ENCODE assay signal across 16 cellular contexts in genomic region chr4:179664628-179665027, GRCh38.
DNase-seq lines count a peak whose midpoint lies in the region; ATAC-seq, FAIRE-seq and TF ChIP-seq lines count a peak whose summit lies in the region.
"Had no signal": no experiment of that assay in that cellular context is flagged by ENCODE, and none has a peak within 500 bp of the region (broad histone marks: within the 10 kb centered on the region; RNA-seq: fewer than 3 reads in every experiment).

No MANE protein-coding gene starts in this region.

- no peaks in the 10 kb centered on the region for H3K4me1 ChIP-seq in GM12878 (ENCODE audit: control insufficient read depth, insufficient read depth, low read length)
- H3K4me1 ChIP-seq: Caco-2 had no signal

- H3K4me2 ChIP-seq in GM12878 (ENCODE audit: control insufficient read depth, insufficient read depth), result no peak overlapping the region
- H3K4me2 ChIP-seq: BLaER1, GM23338 had no signal

- H3K27ac ChIP-seq in GM12878 (ENCODE audit: control insufficient read depth, insufficient read depth), result no peak overlapping the region
- H3K27ac ChIP-seq: BLaER1 had no signal

- DNase-seq in activated CD4-positive, alpha-beta T cell treated with anti-CD3 and anti-CD28 coated beads for 36 hours, result peak; percentile 8
- no peak for DNase-seq in activated CD4-positive, alpha-beta T cell treated with anti-CD3 and anti-CD28 coated beads for 48 hours
- no peak for DNase-seq in GM12878 (ENCODE audit: low read depth, low spot score)
- peak; percentile 8 for DNase-seq in stimulated activated naive B cell treated with anti-CD40 and anti-IgM and Interleukin-4, amounts not matched to agents 10 μg/mL and 1 μg/mL and 100 μg/mL, for 72 hours
- no peak for DNase-seq in inferior parietal cortex (ENCODE audit: extremely low spot score)
- DNase-seq: 8988T; AML-193; Caco-2; CD8-positive, alpha-beta memory T cell; DND-41; GDM1; H9 had no signal

- H3K27me3 Mint-ChIP-seq in activated CD4-positive, alpha-beta T cell treated with anti-CD3 and anti-CD28 coated beads for 36 hours, result no peaks in the 10 kb centered on the region
- no peaks in the 10 kb centered on the region for H3K27me3 Mint-ChIP-seq in stimulated activated naive B cell treated with anti-CD40 and anti-IgM and Interleukin-4, amounts not matched to agents 10 μg/mL and 1 μg/mL and 100 μg/mL, for 72 hours
- no peaks in the 10 kb centered on the region for H3K27me3 Mint-ChIP-seq in stimulated activated memory B cell treated with anti-CD40 and anti-IgM and Interleukin-4, amounts not matched to agents 10 μg/mL and 1 μg/mL and 100 μg/mL, for 72 hours
- H3K27me3 Mint-ChIP-seq: CD8-positive, alpha-beta memory T cell had no signal

- no peaks in the 10 kb centered on the region for H3K27me3 ChIP-seq in GM12878 (replicated peaks in 1 of 2; ENCODE audit: control insufficient read depth in 2 of 2, insufficient read depth in 2 of 2, low read length in 1 of 2)
- H3K27me3 ChIP-seq: BLaER1 had no signal

- WGBS in GM12878 (ENCODE audit: insufficient coverage, insufficient replicate concordance, low lambda C conversion rate, missing lambda C conversion rate), result 0% methylated on average over 6 of the region's 6 CpGs

- no peak for FAIRE-seq in GM12878 (lab: Jason Lieb, UNC)

- CTCF ChIA-PET in activated CD4-positive, alpha-beta T cell treated with anti-CD3 and anti-CD28 coated beads for 36 hours (lab: Charles Lee), result no interaction called here
- CTCF ChIA-PET in GM12878 (lab: Yijun Ruan, JAX), result no interaction called here

- TF ChIP-seq EP300 in GM12878 (IDR thresholded peaks at IDR 0.05; ENCODE audit: borderline replicate concordance in 1 of 2, control insufficient read depth in 1 of 2, low read depth in 2 of 2, low read length in 2 of 2), result no peak

- H3K9me3 ChIP-seq in GM12878 (replicated peaks; ENCODE audit: control insufficient read depth, insufficient read depth, low read length), result no peaks in the 10 kb centered on the region
- H3K9me3 ChIP-seq: BLaER1, Caco-2 had no signal

- no peak overlapping the region for H3K4me3 Mint-ChIP-seq in activated CD4-positive, alpha-beta T cell treated with anti-CD3 and anti-CD28 coated beads for 36 hours
- H3K4me3 Mint-ChIP-seq in stimulated activated naive B cell treated with anti-CD40 and anti-IgM and Interleukin-4, amounts not matched to agents 10 μg/mL and 1 μg/mL and 100 μg/mL, for 72 hours, result no peak overlapping the region
- H3K4me3 Mint-ChIP-seq in stimulated activated memory B cell treated with anti-CD40 and anti-IgM and Interleukin-4, amounts not matched to agents 10 μg/mL and 1 μg/mL and 100 μg/mL, for 72 hours, result no peak overlapping the region
- H3K4me3 Mint-ChIP-seq: CD8-positive, alpha-beta memory T cell; GM23338; H9 had no signal

- BruUV-seq in GM12878 (replicated peaks; lab: Mats Ljungman, UMichigan), result no TSS peak

- no peak for TF ChIP-seq POLR2A in GM12878 (IDR thresholded peaks at IDR 0.05; ENCODE audit: low read depth, low read length)

- TF ChIP-seq CTCF in GM12878 (IDR thresholded peaks at IDR 0.05 in 2 of 3, conservative IDR thresholded peaks at IDR 0.05 in 1 of 3; ENCODE audit: control insufficient read depth in 2 of 3, extremely low read depth in 1 of 3, insufficient read depth in 1 of 3, low read depth in 3 of 3, low read length in 3 of 3), result no peak

- no peak overlapping the region for H2AFZ ChIP-seq in GM12878 (ENCODE audit: control insufficient read depth, low read depth, low read length)
- H2AFZ ChIP-seq: GM23338 had no signal

- H3K4me1 Mint-ChIP-seq in activated CD4-positive, alpha-beta T cell treated with anti-CD3 and anti-CD28 coated beads for 36 hours, result no peaks in the 10 kb centered on the region
- no peaks in the 10 kb centered on the region for H3K4me1 Mint-ChIP-seq in stimulated activated naive B cell treated with anti-CD40 and anti-IgM and Interleukin-4, amounts not matched to agents 10 μg/mL and 1 μg/mL and 100 μg/mL, for 72 hours
- no peaks in the 10 kb centered on the region for H3K4me1 Mint-ChIP-seq in stimulated activated memory B cell treated with anti-CD40 and anti-IgM and Interleukin-4, amounts not matched to agents 10 μg/mL and 1 μg/mL and 100 μg/mL, for 72 hours
- H3K4me1 Mint-ChIP-seq: CD8-positive, alpha-beta memory T cell had no signal

- H3K36me3 ChIP-seq in GM12878 (ENCODE audit: control insufficient read depth in 2 of 2, insufficient read depth in 2 of 2, low read length in 1 of 2), result no peaks in the 10 kb centered on the region
- H3K36me3 ChIP-seq: BLaER1 had no signal

- H4K20me1 ChIP-seq in GM12878 (ENCODE audit: control insufficient read depth, insufficient read depth), result no peaks in the 10 kb centered on the region
- H4K20me1 ChIP-seq: BLaER1 had no signal

- H3K36me3 Mint-ChIP-seq in activated CD4-positive, alpha-beta T cell treated with anti-CD3 and anti-CD28 coated beads for 36 hours (ENCODE audit: low read depth), result no peaks in the 10 kb centered on the region
- H3K36me3 Mint-ChIP-seq in stimulated activated naive B cell treated with anti-CD40 and anti-IgM and Interleukin-4, amounts not matched to agents 10 μg/mL and 1 μg/mL and 100 μg/mL, for 72 hours, result no peaks in the 10 kb centered on the region
- no peaks in the 10 kb centered on the region for H3K36me3 Mint-ChIP-seq in stimulated activated memory B cell treated with anti-CD40 and anti-IgM and Interleukin-4, amounts not matched to agents 10 μg/mL and 1 μg/mL and 100 μg/mL, for 72 hours
- H3K36me3 Mint-ChIP-seq: CD8-positive, alpha-beta memory T cell had no signal

- no peak for TF ChIP-seq RAD21 in GM12878 (IDR thresholded peaks at IDR 0.05; ENCODE audit: insufficient read depth, low read depth, low read length)

- peak; percentile 49 for ATAC-seq in activated CD4-positive, alpha-beta T cell treated with anti-CD3 and anti-CD28 coated beads for 36 hours
- ATAC-seq in GM21786 (IDR thresholded peaks at IDR 0.05; ENCODE audit: unreplicated experiment) (peak; percentile 64), GM12878 (peak; percentile 63)
- peak; percentile 90 to 95 for ATAC-seq in stimulated activated naive B cell treated with anti-CD40 and anti-IgM and Interleukin-4, amounts not matched to agents 10 μg/mL and 1 μg/mL and 100 μg/mL, for 72 hours (replicated peaks)
- no peak for ATAC-seq in stimulated activated memory B cell treated with anti-CD40 and anti-IgM and Interleukin-4, amounts not matched to agents 10 μg/mL and 1 μg/mL and 100 μg/mL, for 72 hours
- ATAC-seq: GM23338 had no signal

- RAD21 ChIA-PET in GM12878 (lab: Charles Lee; ENCODE audit: unreplicated experiment), result no interaction called here

- SMC1A ChIA-PET in GM12878 (lab: Charles Lee; ENCODE audit: uncharacterized antibody, unreplicated experiment), result no interaction called here

- peaks cover 18% of the 10 kb centered on the region for H3K9me3 Mint-ChIP-seq in activated CD4-positive, alpha-beta T cell treated with anti-CD3 and anti-CD28 coated beads for 36 hours (ENCODE audit: low read depth)
- H3K9me3 Mint-ChIP-seq in stimulated activated naive B cell treated with anti-CD40 and anti-IgM and Interleukin-4, amounts not matched to agents 10 μg/mL and 1 μg/mL and 100 μg/mL, for 72 hours, result peaks cover 7 to 12% of the 10 kb centered on the region in 2 donors
- peaks cover 9% of the 10 kb centered on the region for H3K9me3 Mint-ChIP-seq in stimulated activated memory B cell treated with anti-CD40 and anti-IgM and Interleukin-4, amounts not matched to agents 10 μg/mL and 1 μg/mL and 100 μg/mL, for 72 hours

- in situ Hi-C loops in GM12878 (cut with MboI), result no loop called here

- no peak overlapping the region for H3K9ac ChIP-seq in GM12878 (ENCODE audit: control insufficient read depth, insufficient read depth, low read length)
- H3K9ac ChIP-seq: BLaER1 had no signal

- no peaks in the 10 kb centered on the region for H3K79me2 ChIP-seq in GM12878 (ENCODE audit: control insufficient read depth, insufficient read depth, low read length)

- intact Hi-C loops in activated CD4-positive, alpha-beta T cell treated with anti-CD3 and anti-CD28 coated beads for 36 hours (cut with DNase I, micrococcal nuclease), result no loop called here
- intact Hi-C loops in GM12878 (cut with micrococcal nuclease; ENCODE audit: unreplicated experiment), result no loop called here

- H3K27ac Mint-ChIP-seq in activated CD4-positive, alpha-beta T cell treated with anti-CD3 and anti-CD28 coated beads for 36 hours, result no peak overlapping the region
- no peak overlapping the region for H3K27ac Mint-ChIP-seq in stimulated activated naive B cell treated with anti-CD40 and anti-IgM and Interleukin-4, amounts not matched to agents 10 μg/mL and 1 μg/mL and 100 μg/mL, for 72 hours
- no peak overlapping the region for H3K27ac Mint-ChIP-seq in stimulated activated memory B cell treated with anti-CD40 and anti-IgM and Interleukin-4, amounts not matched to agents 10 μg/mL and 1 μg/mL and 100 μg/mL, for 72 hours
- H3K27ac Mint-ChIP-seq: CD8-positive, alpha-beta memory T cell; GM23338 had no signal

- POLR2A ChIA-PET in activated CD4-positive, alpha-beta T cell treated with anti-CD3 and anti-CD28 coated beads for 36 hours (lab: Charles Lee), result no interaction called here
- POLR2A ChIA-PET in GM12878 (lab: Charles Lee), result no interaction called here

- H3K4me3 ChIP-seq in GM12878, result no peak overlapping the region
- H3K4me3 ChIP-seq: BLaER1, GM23338 had no signal

TF ChIP-seq in GM12878, 131 proteins besides CTCF, POLR2A, EP300 and RAD21 (continues in another document):
- TF ChIP-seq RCOR1 (conservative IDR thresholded peaks at IDR 0.05; ENCODE audit: low read depth, low read length), result no peak
- no peak for TF ChIP-seq USF1 (IDR thresholded peaks at IDR 0.05; ENCODE audit: borderline replicate concordance, extremely low read length, insufficient read depth, low read depth, low read length)
- TF ChIP-seq SMARCA5 (IDR thresholded peaks at IDR 0.05), result no peak
- TF ChIP-seq ZNF384 (IDR thresholded peaks at IDR 0.05; ENCODE audit: borderline replicate concordance, low read depth, low read length), result no peak
- TF ChIP-seq FOXM1 (IDR thresholded peaks at IDR 0.05; ENCODE audit: low read depth, low read length), result no peak
- no peak for TF ChIP-seq POLR2AphosphoS2 (IDR thresholded peaks at IDR 0.05; ENCODE audit: low read depth, low read length)
- no peak for TF ChIP-seq ZSCAN29 (IDR thresholded peaks at IDR 0.05)
- TF ChIP-seq CHD1 (IDR thresholded peaks at IDR 0.05; ENCODE audit: low read depth, low read length), result no peak
- no peak for TF ChIP-seq NFYA (IDR thresholded peaks at IDR 0.05; ENCODE audit: borderline replicate concordance, low read depth, low read length)
- TF ChIP-seq BACH1 (IDR thresholded peaks at IDR 0.05; ENCODE audit: borderline replicate concordance), result no peak

Comparison
In these comparisons a context has a peak if more than half of its experiments do, and no peak if none do; other contexts are left out.
1. DNase-seq: peak in activated CD4-positive, alpha-beta T cell treated with anti-CD3 and anti-CD28 coated beads for 36 hours (single experiment) and stimulated activated naive B cell treated with anti-CD40 and anti-IgM and Interleukin-4, amounts not matched to agents 10 μg/mL and 1 μg/mL and 100 μg/mL, for 72 hours (single experiment); none in activated CD4-positive, alpha-beta T cell treated with anti-CD3 and anti-CD28 coated beads for 48 hours (single experiment), GM12878 (single experiment) and inferior parietal cortex (single experiment).